13 cellular contexts compared by ENCODE assay signal in the genomic region with DNA sequence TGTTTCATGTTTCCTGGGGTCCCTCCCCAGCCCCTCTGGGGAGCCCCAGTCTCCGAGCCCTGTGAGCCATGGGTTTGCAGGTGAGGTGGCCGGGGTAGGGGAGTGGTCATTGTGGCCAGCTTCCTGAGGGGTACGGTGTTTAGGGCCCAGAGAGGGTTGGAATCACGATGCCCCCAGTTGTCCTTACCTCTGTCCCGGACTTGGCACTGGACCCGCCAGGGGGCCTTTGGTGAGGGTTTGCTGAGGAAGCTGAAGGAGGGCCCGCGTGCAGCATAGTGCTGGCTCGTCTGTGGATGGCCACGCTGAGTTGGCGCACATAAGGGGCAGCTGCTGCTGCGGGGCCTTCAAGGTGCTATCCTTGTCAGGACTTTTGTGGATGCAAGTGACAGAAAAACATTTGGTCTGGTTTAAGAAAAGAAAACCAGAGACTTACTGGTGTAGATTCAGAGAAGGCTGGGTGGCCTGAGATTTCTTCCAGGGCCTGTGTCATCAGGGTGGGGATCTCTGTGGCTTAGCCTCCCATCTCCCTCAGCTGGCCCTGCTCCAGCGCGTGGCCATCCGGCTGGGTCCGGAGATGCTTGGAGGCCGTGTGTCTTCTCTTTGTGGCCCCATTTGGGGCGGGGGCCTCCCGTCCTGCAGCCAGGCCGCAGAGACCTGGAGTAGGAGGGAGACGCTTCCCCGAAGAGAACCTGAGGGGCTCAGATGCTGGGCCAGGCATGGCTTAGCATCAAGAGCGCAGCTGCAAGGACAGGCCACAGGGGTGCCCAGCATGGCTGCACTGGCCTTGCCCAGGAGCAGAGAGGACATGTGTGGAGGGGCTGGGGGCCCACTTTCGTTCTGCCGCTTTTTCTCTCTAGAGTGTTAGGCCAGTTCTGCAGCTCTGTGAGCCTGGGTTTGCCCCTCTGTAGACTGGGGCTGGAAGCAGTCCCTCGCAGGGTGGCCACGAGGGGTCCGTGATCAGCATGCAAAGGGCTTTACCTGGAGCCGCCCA. TPM values are rescaled to one million over a fixed set of nuclear protein-coding genes. Genes with fewer than 3 reads are reported as not detected.
A peak's percentile ranks its signal among the peaks of the same experiment; 100 is the strongest.
DNase-seq lines count a peak whose midpoint lies in the region; ATAC-seq and TF ChIP-seq lines count a peak whose summit lies in the region.
"Had no signal": no experiment of that assay in that cellular context is flagged by ENCODE, and none has a peak within 500 bp of the region (broad histone marks: within the 10 kb centered on the region; RNA-seq: fewer than 3 reads in every experiment).

No MANE protein-coding gene starts in this region.

- no peaks in the 10 kb centered on the region for H3K9me3 ChIP-seq in endodermal cell (ENCODE audit: control insufficient read depth, low read length)
- H3K9me3 ChIP-seq: heart right ventricle had no signal

- peak overlapping the region; percentile 29 for H3K27ac ChIP-seq in endodermal cell (ENCODE audit: low read depth, low read length)
- H3K27ac ChIP-seq: epithelial cell of prostate had no signal

- no peaks in the 10 kb centered on the region for H3K4me1 ChIP-seq in endodermal cell (ENCODE audit: control insufficient read depth, insufficient read depth, low read length)

- TF ChIP-seq CTCF in endodermal cell (conservative IDR thresholded peaks at IDR 0.05): no peak

- H3K27me3 Mint-ChIP-seq in activated T-cell treated with anti-CD3 and anti-CD28 coated beads, Interleukin-2, amount 50 U/mL, for 24 hours: no peaks in the 10 kb centered on the region
- no peaks in the 10 kb centered on the region for H3K27me3 Mint-ChIP-seq in activated T-cell treated with anti-CD3 and anti-CD28 coated beads, Interleukin-2, amount 50 U/mL, for 4 hours (ENCODE audit: low read depth)
- no peaks in the 10 kb centered on the region for H3K27me3 Mint-ChIP-seq in activated CD4-positive, alpha-beta memory T cell treated with anti-CD3 and anti-CD28 coated beads for 36 hours
- H3K27me3 Mint-ChIP-seq in endodermal cell (ENCODE audit: insufficient read depth): no peaks in the 10 kb centered on the region
- H3K27me3 Mint-ChIP-seq: stimulated activated memory B cell treated with anti-CD40 and anti-IgM and Interleukin-4, amounts not matched to agents 10 μg/mL and 1 μg/mL and 100 μg/mL, for 72 hours had no signal

- no peaks in the 10 kb centered on the region for H3K9me3 Mint-ChIP-seq in activated T-cell treated with anti-CD3 and anti-CD28 coated beads, Interleukin-2, amount 50 U/mL, for 24 hours
- H3K9me3 Mint-ChIP-seq in activated T-cell treated with anti-CD3 and anti-CD28 coated beads, Interleukin-2, amount 50 U/mL, for 4 hours: no peaks in the 10 kb centered on the region
- no peaks in the 10 kb centered on the region for H3K9me3 Mint-ChIP-seq in activated CD4-positive, alpha-beta memory T cell treated with anti-CD3 and anti-CD28 coated beads for 36 hours
- H3K9me3 Mint-ChIP-seq in endodermal cell: no peaks in the 10 kb centered on the region
- no peaks in the 10 kb centered on the region for H3K9me3 Mint-ChIP-seq in stimulated activated effector memory CD8-positive, alpha-beta T cell treated with anti-CD3 and anti-CD28 coated beads, Interleukin-12 subunit alpha, Interleukin-12 subunit beta, amount 100 ng/mL, for 72 hours
- H3K9me3 Mint-ChIP-seq: stimulated activated memory B cell treated with anti-CD40 and anti-IgM and Interleukin-4, amounts not matched to agents 10 μg/mL and 1 μg/mL and 100 μg/mL, for 72 hours had no signal

- intact Hi-C loops in activated CD4-positive, alpha-beta memory T cell treated with anti-CD3 and anti-CD28 coated beads for 36 hours (cut with micrococcal nuclease): loop anchor here (2.0 kb wide), 1 partner anchor 17 kb away; no protein-coding TSS in a partner anchor

- H3K4me3 ChIP-seq in endodermal cell (ENCODE audit: low read length): no peak overlapping the region
- H3K4me3 ChIP-seq: heart right ventricle had no signal

- ATAC-seq in activated T-cell treated with anti-CD3 and anti-CD28 coated beads, Interleukin-2, amount 50 U/mL, for 4 hours: no peak
- no peak for ATAC-seq in stimulated activated effector memory CD8-positive, alpha-beta T cell treated with anti-CD3 and anti-CD28 coated beads, Interleukin-12 subunit alpha, Interleukin-12 subunit beta, amount 100 ng/mL, for 72 hours
- ATAC-seq in HG03095 (IDR thresholded peaks at IDR 0.05; ENCODE audit: unreplicated experiment): no peak
- ATAC-seq: stimulated activated memory B cell treated with anti-CD40 and anti-IgM and Interleukin-4, amounts not matched to agents 10 μg/mL and 1 μg/mL and 100 μg/mL, for 72 hours had no signal

- H3K27ac Mint-ChIP-seq in activated T-cell treated with anti-CD3 and anti-CD28 coated beads, Interleukin-2, amount 50 U/mL, for 24 hours: peak overlapping the region; percentile 89
- H3K27ac Mint-ChIP-seq in activated CD4-positive, alpha-beta memory T cell treated with anti-CD3 and anti-CD28 coated beads for 36 hours: peak overlapping the region; percentile 28
- H3K27ac Mint-ChIP-seq in endodermal cell: no peak overlapping the region
- peak overlapping the region; percentile 90 for H3K27ac Mint-ChIP-seq in stimulated activated effector memory CD8-positive, alpha-beta T cell treated with anti-CD3 and anti-CD28 coated beads, Interleukin-12 subunit alpha, Interleukin-12 subunit beta, amount 100 ng/mL, for 72 hours
- H3K27ac Mint-ChIP-seq: stimulated activated memory B cell treated with anti-CD40 and anti-IgM and Interleukin-4, amounts not matched to agents 10 μg/mL and 1 μg/mL and 100 μg/mL, for 72 hours had no signal

- H3K9ac ChIP-seq in endodermal cell (ENCODE audit: extremely low read depth, low read length, poor library complexity, severe bottlenecking): no peak overlapping the region

- WGBS in endodermal cell (ENCODE audit: insufficient coverage in 1 of 2, insufficient read length in 1 of 2), 2 experiments: 91 to 96% methylated on average over 22 to 29 of the region's 29 CpGs

- POLR2A ChIA-PET in activated CD4-positive, alpha-beta memory T cell treated with anti-CD3 and anti-CD28 coated beads for 36 hours (lab: Charles Lee): interaction anchor here (0.7 kb wide), 1 partner anchor 9 kb away, joined by 3 read pairs; no protein-coding TSS in a partner anchor

- H3K36me3 Mint-ChIP-seq in activated T-cell treated with anti-CD3 and anti-CD28 coated beads, Interleukin-2, amount 50 U/mL, for 24 hours (ENCODE audit: low read depth): peaks cover 64% of the 10 kb centered on the region
- peaks cover 6% of the 10 kb centered on the region for H3K36me3 Mint-ChIP-seq in activated T-cell treated with anti-CD3 and anti-CD28 coated beads, Interleukin-2, amount 50 U/mL, for 4 hours (ENCODE audit: insufficient read depth)
- peaks cover 10% of the 10 kb centered on the region for H3K36me3 Mint-ChIP-seq in activated CD4-positive, alpha-beta memory T cell treated with anti-CD3 and anti-CD28 coated beads for 36 hours
- H3K36me3 Mint-ChIP-seq in endodermal cell (ENCODE audit: low read depth): peaks cover 38% of the 10 kb centered on the region
- peaks cover 77% of the 10 kb centered on the region for H3K36me3 Mint-ChIP-seq in stimulated activated effector memory CD8-positive, alpha-beta T cell treated with anti-CD3 and anti-CD28 coated beads, Interleukin-12 subunit alpha, Interleukin-12 subunit beta, amount 100 ng/mL, for 72 hours

- no peak overlapping the region for H3K4me3 Mint-ChIP-seq in activated T-cell treated with anti-CD3 and anti-CD28 coated beads, Interleukin-2, amount 50 U/mL, for 24 hours
- no peak overlapping the region for H3K4me3 Mint-ChIP-seq in activated T-cell treated with anti-CD3 and anti-CD28 coated beads, Interleukin-2, amount 50 U/mL, for 4 hours
- no peak overlapping the region for H3K4me3 Mint-ChIP-seq in activated CD4-positive, alpha-beta memory T cell treated with anti-CD3 and anti-CD28 coated beads for 36 hours
- H3K4me3 Mint-ChIP-seq in endodermal cell: no peak overlapping the region
- H3K4me3 Mint-ChIP-seq in stimulated activated effector memory CD8-positive, alpha-beta T cell treated with anti-CD3 and anti-CD28 coated beads, Interleukin-12 subunit alpha, Interleukin-12 subunit beta, amount 100 ng/mL, for 72 hours: peak overlapping the region; percentile 38
- H3K4me3 Mint-ChIP-seq: stimulated activated memory B cell treated with anti-CD40 and anti-IgM and Interleukin-4, amounts not matched to agents 10 μg/mL and 1 μg/mL and 100 μg/mL, for 72 hours had no signal

- CTCF ChIA-PET in activated CD4-positive, alpha-beta memory T cell treated with anti-CD3 and anti-CD28 coated beads for 36 hours (lab: Charles Lee): interaction anchor here (1.2 to 1.9 kb wide), 2 partner anchors 9 to 35 kb away, joined by 5 to 10 read pairs; partner anchors contain the start of gene MGRN1

- H3K36me3 ChIP-seq in endodermal cell (ENCODE audit: control insufficient read depth, insufficient read depth, low read length): peaks cover 28% of the 10 kb centered on the region

- DNase-seq in activated T-cell treated with anti-CD3 and anti-CD28 coated beads, Interleukin-2, amount 50 U/mL, for 24 hours: no peak
- no peak for DNase-seq in activated T-cell treated with anti-CD3 and anti-CD28 coated beads, Interleukin-2, amount 50 U/mL, for 4 hours
- DNase-seq in activated CD4-positive, alpha-beta memory T cell treated with anti-CD3 and anti-CD28 coated beads for 36 hours: no peak
- DNase-seq in endodermal cell (no peak), cerebellar nuclear complex (lab: John Stamatoyannopoulos, UW) (no peak)
- no peak for DNase-seq in stimulated activated effector memory CD8-positive, alpha-beta T cell treated with anti-CD3 and anti-CD28 coated beads, Interleukin-12 subunit alpha, Interleukin-12 subunit beta, amount 100 ng/mL, for 72 hours (ENCODE audit: low spot score in 2 of 2)
- no peak for DNase-seq in stimulated activated CD4-positive, alpha-beta T cell treated with anti-CD3 and anti-CD28 coated beads, Interleukin-4, amount 100 ng/mL, for 4 hours
- DNase-seq: GOT3, NCI-H1105 treated with DMSO at 0.1 percent for 48 hours had no signal

- no peaks in the 10 kb centered on the region for H3K27me3 ChIP-seq in endodermal cell (ENCODE audit: control insufficient read depth, insufficient read depth, low read length, poor library complexity, severe bottlenecking)
- H3K27me3 ChIP-seq: heart right ventricle had no signal

- H3K4me1 Mint-ChIP-seq in activated T-cell treated with anti-CD3 and anti-CD28 coated beads, Interleukin-2, amount 50 U/mL, for 24 hours (ENCODE audit: low read depth): peaks cover 58% of the 10 kb centered on the region
- H3K4me1 Mint-ChIP-seq in activated T-cell treated with anti-CD3 and anti-CD28 coated beads, Interleukin-2, amount 50 U/mL, for 4 hours (ENCODE audit: low read depth): peaks cover 39% of the 10 kb centered on the region
- H3K4me1 Mint-ChIP-seq in activated CD4-positive, alpha-beta memory T cell treated with anti-CD3 and anti-CD28 coated beads for 36 hours (ENCODE audit: low read depth): peaks cover 37% of the 10 kb centered on the region
- peaks cover 11% of the 10 kb centered on the region for H3K4me1 Mint-ChIP-seq in endodermal cell
- H3K4me1 Mint-ChIP-seq in stimulated activated effector memory CD8-positive, alpha-beta T cell treated with anti-CD3 and anti-CD28 coated beads, Interleukin-12 subunit alpha, Interleukin-12 subunit beta, amount 100 ng/mL, for 72 hours: peaks cover 38% of the 10 kb centered on the region

RNA-seq across cellular contexts. Expression of gene NUDT16L1, which starts 33.7 kb away (rescaled TPM):
- total RNA-seq in activated T-cell treated with anti-CD3 and anti-CD28 coated beads, Interleukin-2, amount 50 U/mL, for 4 hours: 10 to 100 TPM; 53.1 to 56.8 (median 54.1) TPM
- 10 to 100 TPM; 22.2 to 23.6 TPM for total RNA-seq in activated CD4-positive, alpha-beta memory T cell treated with anti-CD3 and anti-CD28 coated beads for 36 hours
- total RNA-seq in endodermal cell: 10 to 100 TPM; 38.6 to 40.7 TPM
- polyA plus RNA-seq in endodermal cell (2013, experiment 1 of 2): 36.4 TPM
- polyA plus RNA-seq in endodermal cell (2013, experiment 2 of 2): 33.5 TPM

RNA-seq across cellular contexts. Expression of gene MGRN1, which starts 35.0 kb away (rescaled TPM):
- 10 to 100 TPM; 56.5 to 60.5 (median 58.0) TPM for total RNA-seq in activated T-cell treated with anti-CD3 and anti-CD28 coated beads, Interleukin-2, amount 50 U/mL, for 4 hours
- 10 to 100 TPM; 72.7 to 73.2 TPM for total RNA-seq in activated CD4-positive, alpha-beta memory T cell treated with anti-CD3 and anti-CD28 coated beads for 36 hours
- 10 to 100 TPM; 66.9 to 71.4 TPM for total RNA-seq in endodermal cell
- 52.3 TPM for polyA plus RNA-seq in endodermal cell (2013, experiment 1 of 2)
- polyA plus RNA-seq in endodermal cell (2013, experiment 2 of 2): 45.0 TPM

RNA-seq across cellular contexts. Expression of gene UBALD1, which starts 45.0 kb away (rescaled TPM):
- total RNA-seq in activated T-cell treated with anti-CD3 and anti-CD28 coated beads, Interleukin-2, amount 50 U/mL, for 4 hours: 10 to 100 TPM; 22.5 to 27.2 (median 23.7) TPM
- 10 to 100 TPM; 13.4 to 13.5 TPM for total RNA-seq in activated CD4-positive, alpha-beta memory T cell treated with anti-CD3 and anti-CD28 coated beads for 36 hours
- 10 to 100 TPM; 46.8 to 49.6 TPM for total RNA-seq in endodermal cell
- 28.8 TPM for polyA plus RNA-seq in endodermal cell (2013, experiment 1 of 2)
- 24.7 TPM for polyA plus RNA-seq in endodermal cell (2013, experiment 2 of 2)
